26 cellular contexts compared by ENCODE assay signal in the genomic region with DNA sequence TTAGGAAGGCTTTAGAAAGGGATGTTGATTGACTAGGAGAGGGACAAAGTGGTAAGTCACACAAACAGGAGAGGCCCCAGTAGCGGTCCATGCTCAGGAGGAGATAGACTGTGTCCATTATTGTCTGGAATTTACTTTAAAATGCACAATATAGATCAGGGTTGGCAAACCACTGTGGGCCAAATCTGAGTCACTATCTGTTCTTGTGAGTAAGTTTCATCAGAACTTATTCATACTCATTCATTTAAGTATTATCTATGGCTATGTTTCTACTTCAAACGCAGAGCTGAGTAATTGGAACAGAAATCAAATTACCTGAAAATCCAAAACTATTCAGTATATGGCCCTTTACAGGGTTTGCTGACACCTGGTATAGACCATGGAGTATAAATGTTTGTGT.
DNase-seq lines count a peak whose midpoint lies in the region; ATAC-seq, FAIRE-seq and TF ChIP-seq lines count a peak whose summit lies in the region.
"Had no signal": no experiment of that assay in that cellular context is flagged by ENCODE, and none has a peak within 500 bp of the region (broad histone marks: within the 10 kb centered on the region; RNA-seq: fewer than 3 reads in every experiment).

No MANE protein-coding gene starts in this region.

- no peaks in the 10 kb centered on the region for H4K20me1 ChIP-seq in keratinocyte (ENCODE audit: control insufficient read depth, extremely low read depth, insufficient read depth, low read length)

- H3K4me1 ChIP-seq in keratinocyte (ENCODE audit: control insufficient read depth, extremely low read depth, insufficient read depth, low read length) (peaks cover 16% of the 10 kb centered on the region), upper lobe of left lung (no peaks in the 10 kb centered on the region)

- no peak overlapping the region for H2AFZ ChIP-seq in keratinocyte (ENCODE audit: control insufficient read depth, low read length)

- H3K36me3 ChIP-seq in bronchial epithelial cell (ENCODE audit: control insufficient read depth, insufficient read depth, low read length) (no peaks in the 10 kb centered on the region), keratinocyte (ENCODE audit: control insufficient read depth in 2 of 2, extremely low read depth in 1 of 2, insufficient read depth in 2 of 2, low read length in 2 of 2) (no peaks in the 10 kb centered on the region), upper lobe of left lung (no peaks in the 10 kb centered on the region)

- H3K9me3 ChIP-seq in keratinocyte (ENCODE audit: control insufficient read depth, low read depth, low read length) (no peaks in the 10 kb centered on the region), upper lobe of left lung (no peaks in the 10 kb centered on the region)

- peak overlapping the region; percentile 0 for H3K27ac Mint-ChIP-seq in activated T-cell treated with anti-CD3 and anti-CD28 coated beads, Interleukin-2, amount 50 U/mL, for 72 hours
- H3K27ac Mint-ChIP-seq: IgD-negative memory B cell had no signal

- TF ChIP-seq EP300 in upper lobe of left lung (IDR thresholded peaks at IDR 0.05) = no peak

- no peaks in the 10 kb centered on the region for H3K79me2 ChIP-seq in keratinocyte (ENCODE audit: control insufficient read depth, insufficient read depth, low read length)

- TF ChIP-seq POLR2A in upper lobe of left lung (IDR thresholded peaks at IDR 0.05) = no peak

- no peak overlapping the region for H3K4me2 ChIP-seq in keratinocyte (ENCODE audit: control insufficient read depth, extremely low read depth, insufficient read depth, low read depth, low read length)
- H3K4me2 ChIP-seq: KMS-11 had no signal

- H3K4me3 Mint-ChIP-seq in activated T-cell treated with anti-CD3 and anti-CD28 coated beads, Interleukin-2, amount 50 U/mL, for 72 hours = no peak overlapping the region
- H3K4me3 Mint-ChIP-seq: IgD-negative memory B cell had no signal

- H3K27ac ChIP-seq in keratinocyte (ENCODE audit: control insufficient read depth, insufficient read depth, low read length) (peak overlapping the region; percentile 43), upper lobe of left lung (no peak overlapping the region)
- H3K27ac ChIP-seq: HL-60, KMS-11, RWPE1, SK-N-MC had no signal

- dilution Hi-C loops in keratinocyte (cut with MboI; ENCODE audit: extremely low pct_ligation_motif_present, low sequenced_read_pairs) = no loop called here

- H3K27me3 Mint-ChIP-seq in activated T-cell treated with anti-CD3 and anti-CD28 coated beads, Interleukin-2, amount 50 U/mL, for 72 hours (ENCODE audit: low read depth) = no peaks in the 10 kb centered on the region

- no peaks in the 10 kb centered on the region for H3K9me3 Mint-ChIP-seq in activated T-cell treated with anti-CD3 and anti-CD28 coated beads, Interleukin-2, amount 50 U/mL, for 72 hours
- H3K9me3 Mint-ChIP-seq: IgD-negative memory B cell had no signal

- peak; percentile 8 to 14 for DNase-seq in activated T-cell treated with anti-CD3 and anti-CD28 coated beads, Interleukin-2, amount 50 U/mL, for 72 hours
- DNase-seq in activated T-cell treated with anti-CD3 and anti-CD28 coated beads for 4 hours (no peak), bronchial epithelial cell (ENCODE audit: low read depth) (peak; percentile 67), keratinocyte (ENCODE audit: low read depth, low spot score) (no peak), upper lobe of left lung (no peak)
- DNase-seq: 8988T, Calu3, DMS79 treated with DMSO at 0.1 percent for 48 hours, NCI-H1048, NCI-H1417, NCI-H1694, NCI-H2029 treated with DMSO at 0.1 percent for 48 hours, NCI-H2227 treated with DMSO at 0.1 percent for 48 hours, NCI-H69, SHP77 treated with DMSO at 0.1 percent for 48 hours had no signal

- 89 to 94% methylated on average over 2 of the region's 2 CpGs for WGBS in upper lobe of left lung, 2 donors

- no peaks in the 10 kb centered on the region for H3K9me1 ChIP-seq in keratinocyte (ENCODE audit: control insufficient read depth, extremely low read depth, insufficient read depth, low read length)

- H3K9ac ChIP-seq in keratinocyte (ENCODE audit: control insufficient read depth, extremely low read depth, insufficient read depth, low read length) = no peak overlapping the region
- H3K9ac ChIP-seq: KMS-11 had no signal

- H3K36me3 Mint-ChIP-seq in activated T-cell treated with anti-CD3 and anti-CD28 coated beads, Interleukin-2, amount 50 U/mL, for 72 hours (ENCODE audit: insufficient read depth in 2 of 2) = no peaks in the 10 kb centered on the region
- H3K36me3 Mint-ChIP-seq: IgD-negative memory B cell had no signal

- peak; percentile 78 to 90 for ATAC-seq in activated T-cell treated with anti-CD3 and anti-CD28 coated beads, Interleukin-2, amount 50 U/mL, for 72 hours (replicated peaks in 1 of 2)
- ATAC-seq in GM19455 (IDR thresholded peaks at IDR 0.05; ENCODE audit: unreplicated experiment) (no peak), GM21526 (IDR thresholded peaks at IDR 0.05; ENCODE audit: low FRiP score, unreplicated experiment) (no peak), upper lobe of left lung (ENCODE audit: low FRiP score in 2 of 2) (no peak)
- ATAC-seq: HCT116, Panc1 had no signal

- H3K4me1 Mint-ChIP-seq in activated T-cell treated with anti-CD3 and anti-CD28 coated beads, Interleukin-2, amount 50 U/mL, for 72 hours (ENCODE audit: low read depth) = peaks cover 5% of the 10 kb centered on the region

- FAIRE-seq in bronchial epithelial cell (lab: Jason Lieb, UNC) = no peak
- no peak for FAIRE-seq in keratinocyte (lab: Jason Lieb, UNC)
- FAIRE-seq: GM12892, GM18507 had no signal

- H3K4me3 ChIP-seq in bronchial epithelial cell (ENCODE audit: low read depth, low read length) (no peak overlapping the region), keratinocyte (ENCODE audit: control insufficient read depth in 2 of 3, extremely low read depth in 1 of 3, insufficient read depth in 2 of 3, low read depth in 1 of 3, low read length in 3 of 3) (no peak overlapping the region), upper lobe of left lung (no peak overlapping the region)
- H3K4me3 ChIP-seq: SK-N-MC had no signal

- H3K27me3 ChIP-seq in bronchial epithelial cell (ENCODE audit: control insufficient read depth, insufficient read depth, low read length) (no peaks in the 10 kb centered on the region), keratinocyte (ENCODE audit: control insufficient read depth, extremely low read depth, insufficient read depth, low read length) (no peaks in the 10 kb centered on the region), upper lobe of left lung (no peaks in the 10 kb centered on the region)

- TF ChIP-seq CTCF in bronchial epithelial cell (IDR thresholded peaks at IDR 0.05; ENCODE audit: insufficient read depth, low read length, severe bottlenecking) (no peak), keratinocyte (optimal IDR thresholded peaks at IDR 0.05 in 1 of 3, IDR thresholded peaks at IDR 0.05 in 1 of 3, conservative IDR thresholded peaks at IDR 0.05 in 1 of 3; ENCODE audit: extremely low read depth in 1 of 3, insufficient read depth in 2 of 3, low read length in 3 of 3) (no peak), upper lobe of left lung (IDR thresholded peaks at IDR 0.05) (no peak)

Comparison
In these comparisons a context has a peak if more than half of its experiments do, and no peak if none do; other contexts are left out.
1. DNase-seq: peak in activated T-cell treated with anti-CD3 and anti-CD28 coated beads, Interleukin-2, amount 50 U/mL, for 72 hours (2 of 2) and bronchial epithelial cell (single experiment); none in activated T-cell treated with anti-CD3 and anti-CD28 coated beads for 4 hours (single experiment), keratinocyte (single experiment) and upper lobe of left lung (0 of 2).
2. ATAC-seq: peak in activated T-cell treated with anti-CD3 and anti-CD28 coated beads, Interleukin-2, amount 50 U/mL, for 72 hours (2 of 2); none in GM19455 (single experiment), GM21526 (single experiment) and upper lobe of left lung (0 of 2).